ENCODE assay signal across 1 cellular context in genomic region chr6:47669684-47670515, GRCh38.
TF ChIP-seq lines count a peak whose summit lies in the region.

No MANE protein-coding gene starts in this region.

TF ChIP-seq in K562, 482 proteins besides CTCF, POLR2A, EP300 and RAD21 (continued from another document):
- no peak for TF ChIP-seq HBP1 (CRISPR knock-in tag; IDR thresholded peaks at IDR 0.05)
- no peak for TF ChIP-seq NR2C1 (IDR thresholded peaks at IDR 0.05)
- no peak for TF ChIP-seq NR2C1 (tag; IDR thresholded peaks at IDR 0.05)
- TF ChIP-seq KDM4B (IDR thresholded peaks at IDR 0.05; ENCODE audit: borderline replicate concordance in 2 of 2, low read depth in 1 of 2): no peak
TF ChIP-seq in K562: peak in this region for 7.
